ENCODE assay signal across 8 cellular contexts in genomic region chr11:2892215-2893020, GRCh38. TPM values are rescaled to one million over a fixed set of nuclear protein-coding genes. Genes with fewer than 3 reads are reported as not detected.
DNase-seq lines count a peak whose midpoint lies in the region; ATAC-seq and TF ChIP-seq lines count a peak whose summit lies in the region.

No MANE protein-coding gene starts in this region.

- no peaks in the 10 kb centered on the region for H3K79me1 ChIP-seq in H9 (ENCODE audit: insufficient read depth, low read depth, low read length, poor library complexity, severe bottlenecking)

- no peak overlapping the region for H2BK120ac ChIP-seq in H9 (ENCODE audit: low read depth, low read length, poor library complexity, severe bottlenecking)

- no peak overlapping the region for H4K8ac ChIP-seq in H9 (replicated peaks; ENCODE audit: insufficient read length, low read depth, low read length)

- peak overlapping the region; percentile 34 to 41 for H3K4me3 ChIP-seq in muscle layer of colon (ENCODE audit: low read depth in 1 of 2, low read length in 2 of 2)

- no peak overlapping the region for H4K5ac ChIP-seq in H9 (ENCODE audit: insufficient read length, low read depth, low read length)

- H2BK15ac ChIP-seq in H9 (ENCODE audit: low read depth, low read length): no peak overlapping the region

- peak overlapping the region; percentile 71 for H3K18ac ChIP-seq in H9 (ENCODE audit: insufficient read length, low read depth, low read length)

- H3K23me2 ChIP-seq in H9 (ENCODE audit: insufficient read length, low read depth, low read length, poor library complexity, severe bottlenecking): no peaks in the 10 kb centered on the region

- peaks cover 4% of the 10 kb centered on the region for H3K9me3 ChIP-seq in H9 (ENCODE audit: control insufficient read depth, low read depth, low read length)
- H3K9me3 ChIP-seq in muscle layer of colon (ENCODE audit: low read length): no peaks in the 10 kb centered on the region

- peak; percentile 49 for DNase-seq in Ammon's horn (ENCODE audit: low spot score)
- DNase-seq in H9: peak; percentile 88
- peak; percentile 69 for DNase-seq in NCI-H748 (lab: John Stamatoyannopoulos, UW; ENCODE audit: unreplicated experiment)
- peak; percentile 63 for DNase-seq in activated CD8-positive, alpha-beta memory T cell treated with anti-CD3 and anti-CD28 coated beads, Interleukin-2, amount 50 U/mL, for 4 hours
- no peak for DNase-seq in epithelial cell of prostate (ENCODE audit: low read depth, low spot score)

- no peaks in the 10 kb centered on the region for H3K79me2 ChIP-seq in H9 (ENCODE audit: insufficient read depth, low read length)

- peaks cover 14% of the 10 kb centered on the region in 2 experiments for H3K4me1 Mint-ChIP-seq in H9

- no peak overlapping the region for H3T11ph ChIP-seq in H9 (ENCODE audit: low read length)

- no peak overlapping the region for H2AFZ ChIP-seq in H9 (ENCODE audit: low read length)

- no peak overlapping the region for H3K23ac ChIP-seq in H9 (ENCODE audit: insufficient read length, low read depth, low read length)

- no peak overlapping the region for H2BK12ac ChIP-seq in H9 (ENCODE audit: insufficient read length, low read depth, low read length)

- H3K56ac ChIP-seq in H9 (ENCODE audit: insufficient read length, low read depth, low read length): no peak overlapping the region

- H3K27me3 Mint-ChIP-seq in H9 (ENCODE audit: low read depth): peaks cover 67% of the 10 kb centered on the region

- no peaks in the 10 kb centered on the region for H4K20me1 ChIP-seq in H9 (ENCODE audit: control insufficient read depth, insufficient read depth, insufficient read length)

- peak overlapping the region; percentile 65; the same call in 1 of the 2 replicates for H3K14ac ChIP-seq in H9 (ENCODE audit: insufficient read depth, low read length)

- no peaks in the 10 kb centered on the region; a peak in 1 of 7 replicates for H3K36me3 Mint-ChIP-seq in H9 (ENCODE audit: insufficient read depth in 1 of 3, low read depth in 3 of 3)

- H4K91ac ChIP-seq in H9 (ENCODE audit: insufficient read length, low read depth, low read length): no peak overlapping the region

- peak; percentile 97 for TF ChIP-seq CTCF in H9 (conservative IDR thresholded peaks at IDR 0.05)

- H3K27ac Mint-ChIP-seq in H9: peak overlapping the region; percentile 67 to 93 (median 70); a peak in 5 of 7 replicates

- H2BK20ac ChIP-seq in H9 (ENCODE audit: low read depth, low read length, poor library complexity, severe bottlenecking): no peak overlapping the region

- WGBS in H9 (ENCODE audit: extremely low coverage, insufficient read length, low lambda C conversion rate): no CpG with 5 or more reads among the region's 36 CpGs

- no peaks in the 10 kb centered on the region; the same call in 1 of the 2 replicates for H3K27me3 ChIP-seq in H9 (ENCODE audit: insufficient read depth, low read length)
- H3K27me3 ChIP-seq in muscle layer of colon (ENCODE audit: control insufficient read depth in 1 of 2, insufficient read depth in 2 of 2, low read length in 2 of 2): peaks cover 0 to 6% of the 10 kb centered on the region in 2 donors

- H3K36me3 ChIP-seq in muscle layer of colon (ENCODE audit: insufficient read depth, low read length): no peaks in the 10 kb centered on the region

- H3K4me2 ChIP-seq in H9 (ENCODE audit: insufficient read depth, insufficient read length, low read length): peak overlapping the region; percentile 20

- no peak overlapping the region for H3K27ac ChIP-seq in H9 (ENCODE audit: insufficient read length, low read depth, low read length)
- H3K27ac ChIP-seq in epithelial cell of prostate: peak overlapping the region; percentile 67
- H3K27ac ChIP-seq in muscle layer of colon (ENCODE audit: low read depth, low read length): peak overlapping the region; percentile 42
- peak overlapping the region; percentile 44 for H3K27ac ChIP-seq in temporal lobe (ENCODE audit: low read depth, low read length)

- H3K4me3 Mint-ChIP-seq in H9: peak overlapping the region; percentile 65 to 69

- H2AK5ac ChIP-seq in H9 (ENCODE audit: insufficient read length, low read length): no peak overlapping the region

- no peak overlapping the region for H3K4ac ChIP-seq in H9 (ENCODE audit: low read depth, low read length)

- H2BK5ac ChIP-seq in H9 (ENCODE audit: insufficient read length, low read length): no peak overlapping the region

- ATAC-seq in GM19463 (IDR thresholded peaks at IDR 0.05; ENCODE audit: unreplicated experiment): no peak

- H3K9ac ChIP-seq in H9 (ENCODE audit: extremely low read depth, insufficient read length, low read length): no peak overlapping the region
- no peak overlapping the region for H3K9ac ChIP-seq in muscle layer of colon (ENCODE audit: low read length)

- H3K9me3 Mint-ChIP-seq in H9: peaks cover 0 to 2% of the 10 kb centered on the region in 2 experiments; a peak in 2 of 5 replicates

- H3K4me1 ChIP-seq in H9 (ENCODE audit: insufficient read depth, low read length): no peaks in the 10 kb centered on the region
- H3K4me1 ChIP-seq in muscle layer of colon (ENCODE audit: insufficient read depth, low read length): peaks cover 20% of the 10 kb centered on the region

RNA-seq across cellular contexts. Expression of gene CDKN1C, which starts 6.8 kb away (rescaled TPM):
- 15.4 and 17.8 TPM in 2 replicates for total RNA-seq in H9 (2021)
- 25.8 TPM for total RNA-seq in temporal lobe

RNA-seq across cellular contexts. Expression of gene PHLDA2, which starts 36.8 kb away (rescaled TPM):
- total RNA-seq in H9 (2021): 41.5 and 42.8 TPM in 2 replicates
- not detected for total RNA-seq in temporal lobe

Comparison
In these comparisons a context has a peak if more than half of its experiments do, and no peak if none do; other contexts are left out.
1. RNA of gene PHLDA2, which starts 36.8 kb away (total RNA-seq): 41.5 to 42.8 TPM in H9; not detected in temporal lobe (single experiment); every median in the first group is over 10 times any median in the second.